12 cellular contexts compared by ENCODE assay signal in genomic region chr6:69233195-69233524, GRCh38.
DNase-seq lines count a peak whose midpoint lies in the region; ATAC-seq and TF ChIP-seq lines count a peak whose summit lies in the region.
"Had no signal": no experiment of that assay in that cellular context is flagged by ENCODE, and none has a peak within 500 bp of the region (broad histone marks: within the 10 kb centered on the region; RNA-seq: fewer than 3 reads in every experiment).

No MANE protein-coding gene starts in this region.

- in situ Hi-C loops in KBM-7 (cut with MboI; ENCODE audit: low pct_unique_long_range_greater_than_20kb, low sequenced_read_pairs) = no loop called here

- POLR2A ChIA-PET in GM10248 (lab: Yijun Ruan, JAX) = no interaction called here

- H3K27ac ChIP-seq in caudate nucleus (ENCODE audit: low read depth, low read length) = peak overlapping the region; percentile 72
- H3K27ac ChIP-seq: ovary, thoracic aorta had no signal

- DNase-seq in NCI-H1417 (lab: John Stamatoyannopoulos, UW) = peak in 2 of 3 experiments; percentile 82 to 85
- DNase-seq in NCI-H1417 treated with DMSO at 0.1 percent for 48 hours (lab: John Stamatoyannopoulos, UW) = no peak
- peak; percentile 43 for DNase-seq in NCI-H1105 (lab: John Stamatoyannopoulos, UW)
- DNase-seq in caudate nucleus (lab: John Stamatoyannopoulos, UW) = peak in 3 of 61 donors; percentile 27 to 37 (median 29)
- peak; percentile 32 for DNase-seq in putamen (ENCODE audit: low spot score)
- DNase-seq in GM10248 (ENCODE audit: extremely low spot score) = no peak
- no peak for DNase-seq in KBM-7
- DNase-seq: 8988T, DMS153 had no signal

- TF ChIP-seq CTCF in GM10248 (IDR thresholded peaks at IDR 0.05; ENCODE audit: control extremely low read depth, extremely low read depth, low read depth, missing control alignments) = no peak

- no peak for ATAC-seq in GM19452 (IDR thresholded peaks at IDR 0.05; ENCODE audit: unreplicated experiment)

- CTCF ChIA-PET in GM10248 (lab: Yijun Ruan, JAX) = interaction anchor here (1.1 kb wide), 2 partner anchors 13 to 875 kb away, joined by 3 to 4 read pairs; no protein-coding TSS in a partner anchor

Comparison
In these comparisons a context has a peak if more than half of its experiments do, and no peak if none do; other contexts are left out.
1. DNase-seq: peak in NCI-H1417 (2 of 3), NCI-H1105 (single experiment) and putamen (single experiment); none in NCI-H1417 treated with DMSO at 0.1 percent for 48 hours (single experiment), GM10248 (single experiment) and KBM-7 (single experiment).